16 cellular contexts compared by ENCODE assay signal in the genomic region with DNA sequence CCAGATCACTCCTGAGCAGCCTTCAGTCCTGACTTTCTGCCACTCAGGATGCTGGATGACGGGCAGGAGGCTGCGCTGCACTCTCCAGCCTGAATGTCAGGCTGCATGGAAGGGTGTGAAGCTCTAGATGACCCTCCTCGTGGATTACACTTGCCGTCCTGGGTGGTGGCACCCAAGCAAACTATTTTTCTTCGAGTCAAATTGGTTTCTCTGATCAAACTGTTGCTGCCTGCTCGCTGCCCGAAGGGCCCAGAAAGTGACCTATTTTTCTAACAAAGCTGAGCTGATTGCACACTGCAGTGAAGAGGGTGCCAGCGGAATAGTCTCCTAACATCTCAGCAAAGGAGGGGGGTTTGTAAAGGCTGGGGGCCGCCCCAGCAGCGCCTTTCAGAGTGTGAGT.
"Had no signal": no experiment of that assay in that cellular context is flagged by ENCODE, and none has a peak within 500 bp of the region (broad histone marks: within the 10 kb centered on the region; RNA-seq: fewer than 3 reads in every experiment).

No MANE protein-coding gene starts in this region.

- ATAC-seq: effector memory CD8-positive, alpha-beta T cell; gastroesophageal sphincter; lower lobe of right lung; natural killer cell treated with Interleukin-12 subunit alpha and Interleukin-12 subunit beta and Interleukin-15 and Interleukin-18, amount 100 ng/mL, for 72 hours; psoas muscle; stimulated activated naive CD8-positive, alpha-beta T cell treated with anti-CD3 and anti-CD28 coated beads, Interleukin-15, Interleukin-2, amounts not matched to agents 100 U/mL and 50 U/mL, for 24 hours had no signal

- H3K4me1 ChIP-seq: esophagus squamous epithelium, gastroesophageal sphincter, left ventricle myocardium inferior, lower lobe of right lung, parathyroid adenoma, psoas muscle, tibial nerve had no signal

- H3K36me3 ChIP-seq: esophagus squamous epithelium, gastroesophageal sphincter, left ventricle myocardium inferior, lower lobe of right lung, tibial nerve had no signal

- H3K27ac ChIP-seq: esophagus squamous epithelium, gastroesophageal sphincter, left ventricle myocardium inferior, lower lobe of right lung, parathyroid adenoma, psoas muscle, tibial nerve had no signal

- H3K4me3 ChIP-seq: esophagus squamous epithelium, gastroesophageal sphincter, left ventricle myocardium inferior, lower lobe of right lung, psoas muscle, tibial nerve had no signal

- DNase-seq: effector memory CD8-positive, alpha-beta T cell; esophagus squamous epithelium; foreskin fibroblast; glutamatergic neuron; left ventricle myocardium inferior; lower lobe of right lung; midbrain; occipital lobe; psoas muscle; small intestine; stimulated activated CD4-positive, alpha-beta T cell treated with anti-CD3 and anti-CD28 coated beads, Interleukin-2, amount 100 ng/mL, for 48 hours; stimulated activated naive CD8-positive, alpha-beta T cell treated with anti-CD3 and anti-CD28 coated beads, Interleukin-15, Interleukin-2, amounts not matched to agents 100 U/mL and 50 U/mL, for 24 hours had no signal

- H3K9me3 ChIP-seq: psoas muscle had no signal
